ENCODE assay signal across 17 cellular contexts in the genomic region with DNA sequence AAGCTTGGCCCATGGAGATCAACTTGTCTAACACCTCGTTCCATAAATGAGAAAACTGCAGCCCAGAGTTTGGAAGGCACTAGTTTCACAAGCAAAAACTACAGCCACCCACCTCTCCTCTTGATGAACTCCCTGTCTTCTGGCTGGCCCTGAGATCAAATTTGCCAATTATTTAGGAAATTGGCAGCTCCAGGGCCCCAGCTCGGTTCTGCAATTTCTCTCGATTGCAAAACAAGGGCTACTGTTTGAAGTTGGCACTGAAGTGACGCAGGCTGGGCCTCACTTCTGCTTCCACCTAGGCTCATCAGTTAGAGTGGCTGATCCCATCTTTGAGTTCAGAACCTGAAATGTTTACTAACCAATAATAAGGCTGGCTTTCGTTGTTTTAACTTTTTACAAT. TPM values are rescaled to one million over a fixed set of nuclear protein-coding genes. Genes with fewer than 3 reads are reported as not detected.
DNase-seq lines count a peak whose midpoint lies in the region; ATAC-seq, FAIRE-seq and TF ChIP-seq lines count a peak whose summit lies in the region.
"Had no signal": no experiment of that assay in that cellular context is flagged by ENCODE, and none has a peak within 500 bp of the region (broad histone marks: within the 10 kb centered on the region; RNA-seq: fewer than 3 reads in every experiment).

No MANE protein-coding gene starts in this region.

- no peaks in the 10 kb centered on the region for H3K79me2 ChIP-seq in K562 (ENCODE audit: control insufficient read depth, insufficient read depth, low read length)

- CTCF ChIA-PET in K562 (lab: Yijun Ruan, JAX; ENCODE audit: low intra/inter-chr PET ratio) = no interaction called here

- H3K4me2 ChIP-seq in K562 (ENCODE audit: insufficient read depth, low read length) = peak overlapping the region; percentile 68

- no peak for TF ChIP-seq EP300 in K562 (IDR thresholded peaks at IDR 0.05; ENCODE audit: low read length)

- POLR2A ChIA-PET in K562 (lab: Yijun Ruan, JAX) = interaction anchor here (0.8 to 2.5 kb wide), 5 partner anchors 10 to 112 kb away, joined by 3 to 11 read pairs (median 4); a partner anchor contains a TSS

- H3K9me3 ChIP-seq in K562 (replicated peaks; ENCODE audit: control insufficient read depth, insufficient read depth, low read depth, low read length) (no peaks in the 10 kb centered on the region), lower lobe of right lung (no peaks in the 10 kb centered on the region), thyroid gland (no peaks in the 10 kb centered on the region)
- H3K9me3 ChIP-seq: BLaER1 treated with 17β-estradiol and CSF1 and Interleukin-3, amounts not matched to agents 10 nM and 100 nM had no signal

- DNase-seq in NB4 (ENCODE audit: low read depth) = peak; percentile 79
- no peak for DNase-seq in K562 (ENCODE audit: extremely low read depth in 1 of 4, low spot score in 3 of 4)
- DNase-seq in lower lobe of right lung = peak; percentile 81
- peak; percentile 44 to 47 for DNase-seq in thyroid gland
- DNase-seq in activated CD4-positive, alpha-beta T cell treated with anti-CD3 and anti-CD28 coated beads, Interleukin-2, amount 50 U/mL, for 4 hours = no peak
- DNase-seq in T1000 (lab: John Stamatoyannopoulos, UW) = no peak
- no peak for DNase-seq in HUDEP-2 (lab: John Stamatoyannopoulos, UW; ENCODE audit: unreplicated experiment in 76 of 76)
- DNase-seq: H9, NCI-H2081 treated with DMSO at 0.1 percent for 48 hours, NCI-H748 treated with DMSO at 0.1 percent for 48 hours, T-helper 1 cell had no signal

- H3K27ac ChIP-seq in K562 (ENCODE audit: extremely low read depth, low read depth, low read length) (peak overlapping the region; percentile 83), lower lobe of right lung (no peak overlapping the region), thyroid gland (peak overlapping the region; percentile 81 to 99 (median 94))

- TF ChIP-seq POLR2A in NB4 (IDR thresholded peaks at IDR 0.05; ENCODE audit: extremely low read depth, insufficient read length) (no peak), K562 (conservative IDR thresholded peaks at IDR 0.05) (no peak), thyroid gland (IDR thresholded peaks at IDR 0.05) (no peak)

- TF ChIP-seq CTCF in NB4 (IDR thresholded peaks at IDR 0.05; ENCODE audit: low read depth, low read length) (no peak), K562 (IDR thresholded peaks at IDR 0.05 in 2 of 3, conservative IDR thresholded peaks at IDR 0.05 in 1 of 3; ENCODE audit: insufficient read depth in 2 of 3, low read depth in 1 of 3, low read length in 3 of 3) (no peak), lower lobe of right lung (IDR thresholded peaks at IDR 0.05) (no peak), thyroid gland (IDR thresholded peaks at IDR 0.05) (no peak)

- BruUV-seq in K562 (replicated peaks; lab: Mats Ljungman, UMichigan) = no TSS peak

- H3K36me3 ChIP-seq in K562 (ENCODE audit: control insufficient read depth, insufficient read depth, low read length) (no peaks in the 10 kb centered on the region), lower lobe of right lung (no peaks in the 10 kb centered on the region), thyroid gland (peaks cover 0 to 3% of the 10 kb centered on the region in 2 donors)
- H3K36me3 ChIP-seq: BLaER1 treated with 17β-estradiol and CSF1 and Interleukin-3, amounts not matched to agents 10 nM and 100 nM had no signal

- TF ChIP-seq RAD21 in K562 (CRISPR knock-in tag; conservative IDR thresholded peaks at IDR 0.05 in 1 of 2, IDR thresholded peaks at IDR 0.05 in 1 of 2) = no peak

- in situ Hi-C loops in K562 (cut with MboI) = no loop called here

- no peak overlapping the region for H3K4me3 ChIP-seq in NB4 (ENCODE audit: low read depth, low read length)
- no peak overlapping the region for H3K4me3 ChIP-seq in K562
- no peak overlapping the region for H3K4me3 ChIP-seq in lower lobe of right lung
- no peak overlapping the region for H3K4me3 ChIP-seq in thyroid gland (replicated peaks in 1 of 3)
- H3K4me3 ChIP-seq: BLaER1 treated with 17β-estradiol and CSF1 and Interleukin-3, amounts not matched to agents 10 nM and 100 nM had no signal

- WGBS in K562 (ENCODE audit: insufficient coverage, low coverage, missing lambda C conversion rate) = 36% methylated on average over 5 of the region's 5 CpGs
- WGBS in thyroid gland, 2 donors = 46 to 49% methylated on average over 5 of the region's 5 CpGs

- H3K9ac ChIP-seq in K562 (ENCODE audit: insufficient read depth in 1 of 2, low read depth in 2 of 2, low read length in 2 of 2) = peak overlapping the region; percentile 20 to 54; a peak in 3 of 4 replicates
- H3K9ac ChIP-seq: BLaER1 treated with 17β-estradiol and CSF1 and Interleukin-3, amounts not matched to agents 10 nM and 100 nM had no signal

- FAIRE-seq in K562 (lab: Jason Lieb, UNC) = no peak
- FAIRE-seq: frontal cortex, GM18507 had no signal

- peaks cover 12 to 43% of the 10 kb centered on the region in 2 experiments for H3K4me1 ChIP-seq in K562 (replicated peaks in 1 of 2; ENCODE audit: control insufficient read depth in 2 of 2, insufficient read depth in 2 of 2, low read length in 2 of 2)
- H3K4me1 ChIP-seq in lower lobe of right lung = peaks cover 50% of the 10 kb centered on the region
- H3K4me1 ChIP-seq in thyroid gland = peaks cover 58 to 70% of the 10 kb centered on the region in 2 donors

- H2AFZ ChIP-seq in K562 (ENCODE audit: low read depth, low read length) = peak overlapping the region; percentile 84

- H3K27me3 ChIP-seq in K562 (ENCODE audit: control insufficient read depth in 2 of 2, insufficient read depth in 2 of 2, low read length in 2 of 2) (no peaks in the 10 kb centered on the region), lower lobe of right lung (ENCODE audit: low read depth) (no peaks in the 10 kb centered on the region), thyroid gland (no peaks in the 10 kb centered on the region)

- peak; percentile 4 for ATAC-seq in K562
- ATAC-seq in lower lobe of right lung = peak in 1 of 2 donors; percentile 4
- ATAC-seq: natural killer cell treated with Interleukin-12 subunit alpha and Interleukin-12 subunit beta and Interleukin-15 and Interleukin-18, amount 100 ng/mL, for 72 hours; WTC11 had no signal

- no peaks in the 10 kb centered on the region for H3K9me1 ChIP-seq in K562 (ENCODE audit: control insufficient read depth, insufficient read depth, low read length)

- H4K20me1 ChIP-seq in K562 (replicated peaks; ENCODE audit: control insufficient read depth, insufficient read depth, low read length) = no peaks in the 10 kb centered on the region

- intact Hi-C loops in K562 (cut with micrococcal nuclease) = no loop called here
- intact Hi-C loops in lower lobe of right lung (cut with DNase I) = no loop called here
- intact Hi-C loops in thyroid gland (cut with DNase I) = no loop called here

TF ChIP-seq in K562, 482 proteins besides CTCF, POLR2A, EP300 and RAD21 (continues in another document):
- TF ChIP-seq CEBPB (tag; IDR thresholded peaks at IDR 0.05) = peak; percentile 44; the same call in 1 of the 2 replicates
- TF ChIP-seq JUND (IDR thresholded peaks at IDR 0.05; ENCODE audit: borderline replicate concordance, low read depth, low read length) = no peak
- 0 out of 3 replicates have a peak, but pooled peaks have one; percentile 20 for TF ChIP-seq JUND (tag; IDR thresholded peaks at IDR 0.05; ENCODE audit: borderline replicate concordance, low read depth, low read length)
- peak; percentile 5; the same call in 1 of the 2 replicates for TF ChIP-seq GABPA (tag; conservative IDR thresholded peaks at IDR 0.05; ENCODE audit: low read depth)
- TF ChIP-seq DMBX1 (CRISPR knock-in tag; IDR thresholded peaks at IDR 0.05; ENCODE audit: borderline replicate concordance) = peak; percentile 30; the same call in 1 of the 2 replicates
- no peak for TF ChIP-seq TRIM28 (IDR thresholded peaks at IDR 0.05)
- TF ChIP-seq, protein P1, sequence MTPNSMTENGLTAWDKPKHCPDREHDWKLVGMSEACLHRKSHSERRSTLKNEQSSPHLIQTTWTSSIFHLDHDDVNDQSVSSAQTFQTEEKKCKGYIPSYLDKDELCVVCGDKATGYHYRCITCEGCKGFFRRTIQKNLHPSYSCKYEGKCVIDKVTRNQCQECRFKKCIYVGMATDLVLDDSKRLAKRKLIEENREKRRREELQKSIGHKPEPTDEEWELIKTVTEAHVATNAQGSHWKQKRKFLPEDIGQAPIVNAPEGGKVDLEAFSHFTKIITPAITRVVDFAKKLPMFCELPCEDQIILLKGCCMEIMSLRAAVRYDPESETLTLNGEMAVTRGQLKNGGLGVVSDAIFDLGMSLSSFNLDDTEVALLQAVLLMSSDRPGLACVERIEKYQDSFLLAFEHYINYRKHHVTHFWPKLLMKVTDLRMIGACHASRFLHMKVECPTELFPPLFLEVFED (CRISPR knock-in tag; conservative IDR thresholded peaks at IDR 0.05) = no peak

RNA-seq across cellular contexts. Expression of a gene that starts 3.7 kb away (rescaled TPM):
- total RNA-seq in K562 (2011; cell fraction: chromatin; rRNA removed; ENCODE audit: low replicate concordance) = 0.28 and 0.32 TPM in 2 replicates
- total RNA-seq in K562 (2011; cell fraction: nucleolus; rRNA removed) = 0.83 TPM in 1 of 2 replicates, not detected in the other
- total RNA-seq in K562 (2011; cell fraction: nucleoplasm; rRNA removed) = not detected in 2 replicates
- total RNA-seq in K562 (2014; rRNA removed) (not detected in 2 replicates), K562 (2014; rRNA removed; fragmentation: Illumina TruSeq; extraction: Trizol) (not detected in 2 replicates), K562 (2015; rRNA removed; fragmentation: Illumina TruSeq; extraction: Trizol) (not detected in 2 replicates), K562 (2021) (0.72 and 0.86 TPM in 2 replicates), lower lobe of right lung (855 TPM), thyroid gland (over 10,000 TPM in 1 of 4 donors, 1,000 to 10,000 TPM in 3; 2,730 to 12,549 (median 7,201) TPM)
- polyA plus RNA-seq in K562 (2011; rRNA removed) (0.16 TPM in 1 of 2 replicates, not detected in the other), K562 (2014; fragmentation: Illumina TruSeq; extraction: Trizol) (0.25 TPM in 1 of 2 replicates, not detected in the other), K562 (2014; fragmentation: Nextera tagmentation; extraction: Ambion mirVana) (not detected), K562 (2014; rRNA removed) (not detected in 2 replicates)
- 0.10 and 0.44 TPM in 2 replicates for polyA plus RNA-seq in K562 (2011; cell fraction: cytosol; rRNA removed)
- 0.10 TPM in 1 of 2 replicates, not detected in the other for polyA plus RNA-seq in K562 (2011; cell fraction: nucleus; rRNA removed)
- 0.87 and 2.2 TPM in 2 replicates for polyA plus RNA-seq in K562 (2012)
- not detected in 2 replicates for polyA minus RNA-seq in K562 (2011; rRNA and poly(A)+ RNA removed)
- 2.3 TPM in 1 of 2 replicates, not detected in the other for polyA minus RNA-seq in K562 (2011; cell fraction: cytosol; rRNA and poly(A)+ RNA removed)
- not detected in 2 replicates for polyA minus RNA-seq in K562 (2011; cell fraction: nucleus; rRNA and poly(A)+ RNA removed)
- total RNA-seq: activated CD8-positive, alpha-beta memory T cell treated with anti-CD3 and anti-CD28 coated beads for 36 hours; natural killer cell treated with Interleukin-12 subunit alpha and Interleukin-12 subunit beta and Interleukin-15 and Interleukin-18, amount 100 ng/mL, for 72 hours had no signal

Comparison
In these comparisons a context has a peak if more than half of its experiments do, and no peak if none do; other contexts are left out.
1. DNase-seq: peak in NB4 (single experiment), lower lobe of right lung (single experiment) and thyroid gland (2 of 2); none in K562 (0 of 4), activated CD4-positive, alpha-beta T cell treated with anti-CD3 and anti-CD28 coated beads, Interleukin-2, amount 50 U/mL, for 4 hours (0 of 2), T1000 (single experiment) and HUDEP-2 (0 of 76).
2. RNA of a gene that starts 3.7 kb away (total RNA-seq): 2,730 to 12,549 TPM in thyroid gland and 855 TPM in lower lobe of right lung (single experiment); 0.28 to 0.86 TPM in K562; every median in the first group is over 100 times any median in the second.